ENCODE assay signal across 7 cellular contexts in genomic region chr2:199910338-199911051, GRCh38. TPM values are rescaled to one million over a fixed set of nuclear protein-coding genes. Genes with fewer than 3 reads are reported as not detected.
DNase-seq lines count a peak whose midpoint lies in the region; ATAC-seq and TF ChIP-seq lines count a peak whose summit lies in the region.

No MANE protein-coding gene starts in this region.

- no peak for TF ChIP-seq CTCF in SU-DHL-6 (IDR thresholded peaks at IDR 0.05; ENCODE audit: insufficient read depth, low read length, poor library complexity, severe bottlenecking)
- no peak for TF ChIP-seq CTCF in gastroesophageal sphincter (IDR thresholded peaks at IDR 0.05)
- no peak for TF ChIP-seq CTCF in spleen (IDR thresholded peaks at IDR 0.05 in 8 of 11, conservative IDR thresholded peaks at IDR 0.05 in 3 of 11)
- no peak for TF ChIP-seq CTCF in GM13976 (IDR thresholded peaks at IDR 0.05; ENCODE audit: borderline replicate concordance, control extremely low read depth, extremely low read depth, insufficient read depth, missing control alignments)

- DNase-seq in HAP-1 (ENCODE audit: low spot score in 2 of 2) (no peak), spleen (peak; percentile 72), GM13976 (ENCODE audit: low spot score) (no peak)

- peaks cover 16% of the 10 kb centered on the region for H3K4me1 ChIP-seq in HAP-1
- H3K4me1 ChIP-seq in gastroesophageal sphincter = peaks cover 4 to 35% (median 15%) of the 10 kb centered on the region in 3 donors
- peaks cover 20 to 44% (median 37%) of the 10 kb centered on the region in 6 donors for H3K4me1 ChIP-seq in spleen

- 38 to 47% methylated on average over 12 to 17 of the region's 18 CpGs for WGBS in gastroesophageal sphincter (ENCODE audit: low coverage in 1 of 2), 2 donors
- 38 to 47% (median 45%) methylated on average over 18 of the region's 18 CpGs for WGBS in spleen, 5 donors

- H3K9ac ChIP-seq in SU-DHL-6 (ENCODE audit: low read length) = peak overlapping the region; percentile 94

- in situ Hi-C loops in HAP-1 (cut with MboI; ENCODE audit: low sequenced_read_pairs) = no loop called here
- in situ Hi-C loops in GM13976 (cut with MboI; ENCODE audit: low sequenced_read_pairs, unreplicated experiment) = no loop called here

- no peak for TF ChIP-seq EP300 in gastroesophageal sphincter (IDR thresholded peaks at IDR 0.05)

- H3K9me2 ChIP-seq in SU-DHL-6 (replicated peaks; ENCODE audit: insufficient read depth, low read length) = no peaks in the 10 kb centered on the region

- no peaks in the 10 kb centered on the region; the same call in 1 of the 2 replicates for H3F3A ChIP-seq in SU-DHL-6 (ENCODE audit: insufficient read depth)

- H4K20me1 ChIP-seq in SU-DHL-6 (ENCODE audit: low read depth, low read length) = peaks cover 3% of the 10 kb centered on the region; the same call in 1 of the 2 replicates

- H3K27ac ChIP-seq in SU-DHL-6 (ENCODE audit: low read depth, low read length) (peak overlapping the region; percentile 61), gastroesophageal sphincter (peak overlapping the region in 3 of 4 donors; percentile 95 to 99 (median 99)), spleen (peak overlapping the region in 7 of 8 donors; percentile 95 to 98 (median 97))

- TF ChIP-seq POLR2A in gastroesophageal sphincter (IDR thresholded peaks at IDR 0.05) (no peak), spleen (IDR thresholded peaks at IDR 0.05) (no peak)

- H3K4me2 ChIP-seq in SU-DHL-6 (ENCODE audit: low read depth, low read length, poor library complexity, severe bottlenecking) = peak overlapping the region; percentile 90

- H3K4me3 ChIP-seq in HAP-1 (peak overlapping the region; percentile 6), SU-DHL-6 (ENCODE audit: insufficient read depth, low read length, poor library complexity, severe bottlenecking) (peak overlapping the region; percentile 97), gastroesophageal sphincter (peak overlapping the region; percentile 89 to 96), spleen (peak overlapping the region; percentile 73 to 95 (median 92))

- intact Hi-C loops in spleen (cut with DNase I; ENCODE audit: low total_unique reads) = loop anchor here (5.0 kb wide), 1 partner anchor 42 kb away; no protein-coding TSS in a partner anchor

- H3K9me3 ChIP-seq in HAP-1 (no peaks in the 10 kb centered on the region), SU-DHL-6 (ENCODE audit: insufficient read depth, low read length) (no peaks in the 10 kb centered on the region), gastroesophageal sphincter (no peaks in the 10 kb centered on the region), spleen (no peaks in the 10 kb centered on the region)

- H3K36me3 ChIP-seq in HAP-1 (replicated peaks) (peaks cover 7% of the 10 kb centered on the region), SU-DHL-6 (ENCODE audit: low read length) (peaks cover 15% of the 10 kb centered on the region), gastroesophageal sphincter (no peaks in the 10 kb centered on the region), spleen (no peaks in the 10 kb centered on the region)

- H3K79me2 ChIP-seq in SU-DHL-6 (ENCODE audit: insufficient read depth, low read length) = peaks cover 46% of the 10 kb centered on the region

- H2AFZ ChIP-seq in SU-DHL-6 (ENCODE audit: low read depth, low read length, severe bottlenecking) = peak overlapping the region; percentile 89

- ATAC-seq in gastroesophageal sphincter (no peak), GM18909 (IDR thresholded peaks at IDR 0.05; ENCODE audit: poor library complexity, unreplicated experiment) (no peak), HG03095 (IDR thresholded peaks at IDR 0.05; ENCODE audit: unreplicated experiment) (no peak)

- H3K27me3 ChIP-seq in HAP-1 (ENCODE audit: low read depth) = no peaks in the 10 kb centered on the region
- no peaks in the 10 kb centered on the region for H3K27me3 ChIP-seq in SU-DHL-6 (ENCODE audit: low read length)
- H3K27me3 ChIP-seq in gastroesophageal sphincter = no peaks in the 10 kb centered on the region
- no peaks in the 10 kb centered on the region for H3K27me3 ChIP-seq in spleen (replicated peaks in 1 of 7)

RNA-seq across cellular contexts. Expression of gene C2orf69, which starts 0.6 kb away (rescaled TPM):
- total RNA-seq in gastroesophageal sphincter (10 to 100 TPM; 10.9 to 13.6 (median 12.5) TPM), spleen (10 to 100 TPM in 6 of 7 donors, 1 to 10 TPM in 1; 9.6 to 13.3 (median 12.3) TPM)
- polyA plus RNA-seq in spleen = 1 to 10 TPM; 4.7 to 7.4 (median 5.6) TPM

RNA-seq across cellular contexts. Expression of gene TYW5, which starts 44.8 kb away (rescaled TPM):
- 10 to 100 TPM in 1 of 4 donors, 1 to 10 TPM in 3; 5.7 to 11.7 (median 6.3) TPM for total RNA-seq in gastroesophageal sphincter
- 10 to 100 TPM in 6 of 7 donors, 1 to 10 TPM in 1; 7.5 to 15.9 (median 10.6) TPM for total RNA-seq in spleen
- polyA plus RNA-seq in spleen = 1 to 10 TPM; 2.7 to 3.9 (median 2.9) TPM

RNA-seq across cellular contexts. Expression of gene MAIP1, which starts 44.9 kb away (rescaled TPM):
- total RNA-seq in gastroesophageal sphincter = 10 to 100 TPM; 15.5 to 19.4 (median 18.0) TPM
- total RNA-seq in spleen = 10 to 100 TPM in 6 of 7 donors, 1 to 10 TPM in 1; 9.3 to 24.8 (median 12.0) TPM
- polyA plus RNA-seq in spleen = 10 to 100 TPM in 2 of 3 donors, 1 to 10 TPM in 1; 8.1 to 15.3 (median 12.0) TPM

RNA-seq across cellular contexts. Expression of gene FTCDNL1, which starts 59.5 kb away (rescaled TPM):
- total RNA-seq in gastroesophageal sphincter (1 to 10 TPM in 3 of 4 donors, under 1 TPM in 1; 0.69 to 2.3 (median 1.4) TPM), spleen (10 to 100 TPM in 1 of 7 donors, 1 to 10 TPM in 6; 4.9 to 10.3 (median 8.0) TPM)
- polyA plus RNA-seq in spleen = 1 to 10 TPM; 2.1 to 3.7 (median 3.1) TPM

Comparison
In these comparisons a context has a peak if more than half of its experiments do, and no peak if none do; other contexts are left out.
1. H3K4me3 ChIP-seq: peak in every context shown above with its lines; median percentile 97 in SU-DHL-6; 92 in gastroesophageal sphincter; 92 in spleen; 6 in HAP-1.